ENCODE assay signal across 8 cellular contexts in genomic region chr11:64745219-64745522, GRCh38. TPM values are rescaled to one million over a fixed set of nuclear protein-coding genes. Genes with fewer than 3 reads are reported as not detected.
DNase-seq lines count a peak whose midpoint lies in the region; ATAC-seq and TF ChIP-seq lines count a peak whose summit lies in the region.

No MANE protein-coding gene starts in this region.

- H3K27me3 ChIP-seq in colonic mucosa: peaks cover 43% of the 10 kb centered on the region

- H3K27ac ChIP-seq in colonic mucosa (peak overlapping the region; percentile 86), substantia nigra (ENCODE audit: low read depth, low read length, poor library complexity, severe bottlenecking) (peak overlapping the region; percentile 72)

- H3K36me3 ChIP-seq in colonic mucosa: no peaks in the 10 kb centered on the region

- DNase-seq in NCI-H146 (lab: John Stamatoyannopoulos, UW) (peak; percentile 17), NCI-H146 treated with DMSO at 0.1 percent for 48 hours (lab: John Stamatoyannopoulos, UW; ENCODE audit: unreplicated experiment) (no peak), WTC11 (ENCODE audit: low spot score) (peak; percentile 67), colonic mucosa (peak; percentile 59), mucosa of gallbladder (ENCODE audit: low spot score) (peak; percentile 77), substantia nigra (lab: John Stamatoyannopoulos, UW) (peak in 23 of 49 donors; percentile 9 to 66 (median 34)), Ammon's horn (ENCODE audit: low spot score) (no peak), NCI-H2107 (lab: John Stamatoyannopoulos, UW) (no peak)

- intact Hi-C loops in colonic mucosa (cut with DNase I): no loop called here

- peaks cover 27% of the 10 kb centered on the region for H3K4me1 Mint-ChIP-seq in WTC11

- POLR2A ChIA-PET in WTC11 (lab: Charles Lee): interaction anchor here (1.0 to 2.6 kb wide), 2 partner anchors 15 to 33 kb away, joined by 5 to 8 read pairs; partner anchors contain the start of genes PYGM and SF1

- H3K4me3 ChIP-seq in colonic mucosa: peak overlapping the region; percentile 36

- H3K9ac ChIP-seq in colonic mucosa (ENCODE audit: low read depth in 2 of 2, low read length in 2 of 2): peak overlapping the region; percentile 40 to 66

- no peak for ATAC-seq in WTC11

- H3K4me1 ChIP-seq in colonic mucosa: peaks cover 19% of the 10 kb centered on the region

- peaks cover 32% of the 10 kb centered on the region for H3K27me3 Mint-ChIP-seq in WTC11 (ENCODE audit: low read depth)

- H3K27ac Mint-ChIP-seq in WTC11: no peak overlapping the region; the same call in 1 of the 2 replicates

- no peaks in the 10 kb centered on the region for H3K9me3 ChIP-seq in colonic mucosa

- CTCF ChIA-PET in WTC11 (lab: Charles Lee): interaction anchor here (0.6 to 8.6 kb wide), 14 partner anchors 9 to 296 kb away, joined by 3 to 150 read pairs (median 16); partner anchors contain the start of genes MAP4K2, NRXN2, PYGM and SF1

- H3K4me3 Mint-ChIP-seq in WTC11: peak overlapping the region; percentile 82

- no peak for TF ChIP-seq CTCF in WTC11 (IDR thresholded peaks at IDR 0.05)
- TF ChIP-seq CTCF in colonic mucosa (IDR thresholded peaks at IDR 0.05): no peak

- no peaks in the 10 kb centered on the region for H3K9me3 Mint-ChIP-seq in WTC11

- H3K36me3 Mint-ChIP-seq in WTC11: no peaks in the 10 kb centered on the region

TF ChIP-seq in WTC11, 78 proteins besides CTCF, POLR2A, EP300 and RAD21:
- TF ChIP-seq USF2 (CRISPR knock-in tag; IDR thresholded peaks at IDR 0.05) (no peak), NR3C1 (CRISPR knock-in tag; conservative IDR thresholded peaks at IDR 0.05; ENCODE audit: low read depth) (0 out of 2 replicates have a peak, but pooled peaks have one; percentile 31), JUN (CRISPR knock-in tag; IDR thresholded peaks at IDR 0.05) (no peak), NFYB (CRISPR knock-in tag; conservative IDR thresholded peaks at IDR 0.05; ENCODE audit: low read depth) (no peak), SP1 (CRISPR knock-in tag; conservative IDR thresholded peaks at IDR 0.05) (no peak), ZNF232 (CRISPR knock-in tag; IDR thresholded peaks at IDR 0.05) (0 out of 2 replicates have a peak, but pooled peaks have one; percentile 62), NFE2L1 (CRISPR knock-in tag; IDR thresholded peaks at IDR 0.05) (no peak), ZNF138 (CRISPR knock-in tag; conservative IDR thresholded peaks at IDR 0.05) (no peak), NR2C2 (CRISPR knock-in tag; IDR thresholded peaks at IDR 0.05) (no peak), GTF2I (CRISPR knock-in tag; conservative IDR thresholded peaks at IDR 0.05) (no peak), FOXJ3 (CRISPR knock-in tag; IDR thresholded peaks at IDR 0.05; ENCODE audit: borderline replicate concordance) (no peak), EMX1 (CRISPR knock-in tag; IDR thresholded peaks at IDR 0.05) (no peak), ZNF263 (CRISPR knock-in tag; IDR thresholded peaks at IDR 0.05; ENCODE audit: low read depth) (no peak), TEAD4 (CRISPR knock-in tag; IDR thresholded peaks at IDR 0.05) (no peak), IRF1 (CRISPR knock-in tag; IDR thresholded peaks at IDR 0.05) (no peak), FOXP1 (CRISPR knock-in tag; IDR thresholded peaks at IDR 0.05; ENCODE audit: borderline replicate concordance) (no peak), ZNF121 (CRISPR knock-in tag; IDR thresholded peaks at IDR 0.05) (no peak), ZBTB21 (CRISPR knock-in tag; IDR thresholded peaks at IDR 0.05; ENCODE audit: borderline replicate concordance) (no peak), PRDM15 (CRISPR knock-in tag; IDR thresholded peaks at IDR 0.05) (no peak), ZNF219 (CRISPR knock-in tag; IDR thresholded peaks at IDR 0.05; ENCODE audit: borderline replicate concordance) (0 out of 2 replicates have a peak, but pooled peaks have one; percentile 3)
- TF ChIP-seq, protein P1, sequence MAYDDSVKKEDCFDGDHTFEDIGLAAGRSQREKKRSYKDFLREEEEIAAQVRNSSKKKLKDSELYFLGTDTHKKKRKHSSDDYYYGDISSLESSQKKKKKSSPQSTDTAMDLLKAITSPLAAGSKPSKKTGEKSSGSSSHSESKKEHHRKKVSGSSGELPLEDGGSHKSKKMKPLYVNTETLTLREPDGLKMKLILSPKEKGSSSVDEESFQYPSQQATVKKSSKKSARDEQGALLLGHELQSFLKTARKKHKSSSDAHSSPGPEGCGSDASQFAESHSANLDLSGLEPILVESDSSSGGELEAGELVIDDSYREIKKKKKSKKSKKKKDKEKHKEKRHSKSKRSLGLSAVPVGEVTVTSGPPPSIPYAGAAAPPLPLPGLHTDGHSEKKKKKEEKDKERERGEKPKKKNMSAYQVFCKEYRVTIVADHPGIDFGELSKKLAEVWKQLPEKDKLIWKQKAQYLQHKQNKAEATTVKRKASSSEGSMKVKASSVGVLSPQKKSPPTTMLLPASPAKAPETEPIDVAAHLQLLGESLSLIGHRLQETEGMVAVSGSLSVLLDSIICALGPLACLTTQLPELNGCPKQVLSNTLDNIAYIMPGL (CRISPR knock-in tag; IDR thresholded peaks at IDR 0.05): peak; percentile 32; the same call in 1 of the 2 replicates
- TF ChIP-seq, protein P2, sequence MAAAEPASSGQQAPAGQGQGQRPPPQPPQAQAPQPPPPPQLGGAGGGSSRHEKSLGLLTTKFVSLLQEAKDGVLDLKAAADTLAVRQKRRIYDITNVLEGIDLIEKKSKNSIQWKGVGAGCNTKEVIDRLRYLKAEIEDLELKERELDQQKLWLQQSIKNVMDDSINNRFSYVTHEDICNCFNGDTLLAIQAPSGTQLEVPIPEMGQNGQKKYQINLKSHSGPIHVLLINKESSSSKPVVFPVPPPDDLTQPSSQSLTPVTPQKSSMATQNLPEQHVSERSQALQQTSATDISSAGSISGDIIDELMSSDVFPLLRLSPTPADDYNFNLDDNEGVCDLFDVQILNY (CRISPR knock-in tag; IDR thresholded peaks at IDR 0.05): no peak

RNA-seq across cellular contexts. Expression of gene RASGRP2, which starts 1.2 kb away (rescaled TPM):
- total RNA-seq in WTC11 (2021) (31.9 to 41.5 TPM (median 40.3 TPM) in 3 replicates), colonic mucosa (1 to 10 TPM; 2.8 to 3.5 TPM), mucosa of gallbladder (17.1 TPM)

RNA-seq across cellular contexts. Expression of gene PYGM, which starts 14.6 kb away (rescaled TPM):
- total RNA-seq in WTC11 (2021) (6.6 to 8.7 TPM (median 8.2 TPM) in 3 replicates), colonic mucosa (1 to 10 TPM; 1.6 to 2.7 TPM), mucosa of gallbladder (14.3 TPM)

RNA-seq across cellular contexts. Expression of gene NRXN2, which starts 22.2 kb away (rescaled TPM):
- total RNA-seq in WTC11 (2021) (8.0 to 10.4 TPM (median 8.6 TPM) in 3 replicates), colonic mucosa (1 to 10 TPM; 2.2 to 5.4 TPM), mucosa of gallbladder (8.1 TPM)

RNA-seq across cellular contexts. Expression of gene SF1, which starts 33.2 kb away (rescaled TPM):
- 285 to 314 TPM (median 300 TPM) in 3 replicates for total RNA-seq in WTC11 (2021)
- total RNA-seq in colonic mucosa: 100 to 1,000 TPM; 164 to 220 TPM
- total RNA-seq in mucosa of gallbladder: 263 TPM

RNA-seq across cellular contexts. Expression of gene MAP4K2, which starts 57.8 kb away (rescaled TPM):
- total RNA-seq in WTC11 (2021) (24.5 to 31.6 TPM (median 28.3 TPM) in 3 replicates), colonic mucosa (10 to 100 TPM in 1 of 2 donors, 1 to 10 TPM in 1; 9.2 to 13.3 TPM), mucosa of gallbladder (23.1 TPM)

Comparison
In these comparisons a context has a peak if more than half of its experiments do, and no peak if none do; other contexts are left out.
1. DNase-seq: peak in NCI-H146 (single experiment), WTC11 (single experiment), colonic mucosa (single experiment) and mucosa of gallbladder (single experiment); none in NCI-H146 treated with DMSO at 0.1 percent for 48 hours (single experiment), Ammon's horn (single experiment) and NCI-H2107 (single experiment).